Comparison of ENCODE assay signal across 7 cellular contexts in the genomic region with DNA sequence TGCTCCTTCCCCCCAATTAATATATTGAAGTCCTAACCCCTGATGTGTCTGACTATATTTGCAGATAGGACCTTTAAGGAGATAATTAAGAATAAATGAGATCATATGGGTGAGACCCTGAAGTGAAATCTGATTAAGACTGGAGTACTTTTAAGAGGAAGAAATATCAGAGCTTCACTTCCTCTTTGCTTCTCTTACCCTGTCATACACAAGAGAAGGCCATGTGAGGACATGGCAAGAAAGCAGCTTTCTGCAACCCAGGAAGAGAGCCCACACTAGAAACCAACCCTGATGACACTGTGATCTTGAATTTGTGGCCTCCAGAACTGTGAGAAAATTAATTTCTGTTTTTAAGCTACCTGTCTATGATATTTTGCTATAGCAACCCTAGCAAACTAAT. TPM values are rescaled to one million over a fixed set of nuclear protein-coding genes. Genes with fewer than 3 reads are reported as not detected.
A peak's percentile ranks its signal among the peaks of the same experiment; 100 is the strongest.
DNase-seq lines count a peak whose midpoint lies in the region; ATAC-seq and TF ChIP-seq lines count a peak whose summit lies in the region.

No MANE protein-coding gene starts in this region.

- H3K27ac ChIP-seq in transverse colon: no peak overlapping the region

- no peaks in the 10 kb centered on the region for H3K36me3 Mint-ChIP-seq in immature natural killer cell

- H3K9me3 Mint-ChIP-seq in immature natural killer cell: no peaks in the 10 kb centered on the region

- in situ Hi-C loops in transverse colon (cut with MboI; ENCODE audit: low pct_ligation_motif_present in 1 of 4, low pct_unique_long_range_greater_than_20kb in 1 of 4, low sequenced_read_pairs in 3 of 4): no loop called here

- peak; percentile 96 for ATAC-seq in GM18907 (IDR thresholded peaks at IDR 0.05; ENCODE audit: unreplicated experiment)
- peak; percentile 98 for ATAC-seq in HG02642 (IDR thresholded peaks at IDR 0.05; ENCODE audit: poor library complexity, unreplicated experiment)

- intact Hi-C loops in transverse colon (cut with DNase I; ENCODE audit: low total_unique reads): no loop called here

- no peak overlapping the region for H3K4me3 ChIP-seq in transverse colon

- peaks cover 0 to 20% (median 8%) of the 10 kb centered on the region in 4 donors for H3K4me1 ChIP-seq in transverse colon

- peak overlapping the region; percentile 43 to 72 (median 64) for H3K4me3 Mint-ChIP-seq in immature natural killer cell

- peaks cover 34 to 38% of the 10 kb centered on the region in 2 donors for H3K4me1 Mint-ChIP-seq in immature natural killer cell

- no peaks in the 10 kb centered on the region for H3K27me3 Mint-ChIP-seq in immature natural killer cell (ENCODE audit: low read depth in 3 of 3)

- TF ChIP-seq CTCF in transverse colon (IDR thresholded peaks at IDR 0.05): no peak

- TF ChIP-seq POLR2A in transverse colon (IDR thresholded peaks at IDR 0.05): no peak

- no peak for TF ChIP-seq EP300 in transverse colon (IDR thresholded peaks at IDR 0.05; ENCODE audit: low read depth)

- peak overlapping the region; percentile 76 to 90 (median 88) for H3K27ac Mint-ChIP-seq in immature natural killer cell

- no peaks in the 10 kb centered on the region for H3K27me3 ChIP-seq in transverse colon

- DNase-seq in NOMO-1 (lab: John Stamatoyannopoulos, UW; ENCODE audit: unreplicated experiment in 2 of 2): peak; percentile 86 to 96
- peak; percentile 12 to 32 (median 20) for DNase-seq in immature natural killer cell
- DNase-seq in OCI-M2 (lab: John Stamatoyannopoulos, UW; ENCODE audit: unreplicated experiment): no peak
- no peak for DNase-seq in DMS79 treated with DMSO at 0.1 percent for 48 hours (lab: John Stamatoyannopoulos, UW)
- no peak for DNase-seq in transverse colon

- no peaks in the 10 kb centered on the region for H3K9me3 ChIP-seq in transverse colon

- H3K36me3 ChIP-seq in transverse colon: no peaks in the 10 kb centered on the region

RNA-seq across cellular contexts. Expression of a gene that starts 44.2 kb away (rescaled TPM):
- polyA plus RNA-seq in immature natural killer cell: 10 to 100 TPM; 13.4 to 37.4 (median 16.0) TPM
- total RNA-seq in transverse colon: 100 to 1,000 TPM in 1 of 4 donors, 10 to 100 TPM in 3; 56.7 to 128 (median 78.9) TPM

Comparison
In these comparisons a context has a peak if more than half of its experiments do, and no peak if none do; other contexts are left out.
1. DNase-seq: peak in NOMO-1 (2 of 2) and immature natural killer cell (3 of 3); none in OCI-M2 (single experiment), DMS79 treated with DMSO at 0.1 percent for 48 hours (single experiment) and transverse colon (single experiment).